ENCODE assay signal across 19 cellular contexts in genomic region chr15:66456211-66456610, GRCh38. TPM values are rescaled to one million over a fixed set of nuclear protein-coding genes. Genes with fewer than 3 reads are reported as not detected.
DNase-seq lines count a peak whose midpoint lies in the region; ATAC-seq, FAIRE-seq and TF ChIP-seq lines count a peak whose summit lies in the region.
"Had no signal": no experiment of that assay in that cellular context is flagged by ENCODE, and none has a peak within 500 bp of the region (broad histone marks: within the 10 kb centered on the region; RNA-seq: fewer than 3 reads in every experiment).

No MANE protein-coding gene starts in this region.

- peak; percentile 82 to 83 for ATAC-seq in activated naive CD4-positive, alpha-beta T cell treated with anti-CD3 and anti-CD28 coated beads, Interleukin-2, amount 50 U/mL, for 72 hours
- ATAC-seq in GM12878 (peak; percentile 19; the same call in 2 of the 3 replicates), GM21786 (IDR thresholded peaks at IDR 0.05; ENCODE audit: unreplicated experiment) (no peak)
- ATAC-seq in stimulated activated naive CD8-positive, alpha-beta T cell treated with anti-CD3 and anti-CD28 coated beads, Interleukin-15, Interleukin-2, amounts not matched to agents 100 U/mL and 50 U/mL, for 24 hours = peak; percentile 72
- ATAC-seq: left ventricle myocardium superior had no signal

- CTCF ChIA-PET in OCI-LY7 (lab: Charles Lee; ENCODE audit: unreplicated experiment) = no interaction called here
- CTCF ChIA-PET in GM12878 (lab: Yijun Ruan, JAX) = no interaction called here

- no peak for DNase-seq in activated naive CD4-positive, alpha-beta T cell treated with anti-CD3 and anti-CD28 coated beads, Interleukin-2, amount 50 U/mL, for 72 hours (ENCODE audit: low spot score in 2 of 2)
- no peak for DNase-seq in activated naive CD4-positive, alpha-beta T cell (lab: John Stamatoyannopoulos, UW)
- DNase-seq in OCI-LY7 (ENCODE audit: low spot score) (no peak), GM12878 (ENCODE audit: low read depth, low spot score) (no peak), GM03348 (ENCODE audit: low spot score) (no peak), 8988T (no peak)
- no peak for DNase-seq in stimulated activated naive CD8-positive, alpha-beta T cell treated with anti-CD3 and anti-CD28 coated beads, Interleukin-15, Interleukin-2, amounts not matched to agents 100 U/mL and 50 U/mL, for 24 hours
- DNase-seq: caudate nucleus; DMS153; effector memory CD4-positive, alpha-beta T cell; H9; head of caudate nucleus; left ventricle myocardium superior; NCI-H187 treated with DMSO at 0.1 percent for 48 hours; NCI-H446 treated with DMSO at 0.1 percent for 48 hours had no signal

- H3K4me3 ChIP-seq in OCI-LY7 (ENCODE audit: low read depth, low read length, poor library complexity, severe bottlenecking) = no peak overlapping the region
- H3K4me3 ChIP-seq in GM12878 = no peak overlapping the region
- H3K4me3 ChIP-seq: vagina had no signal

- no peaks in the 10 kb centered on the region for H3K9me3 Mint-ChIP-seq in activated naive CD4-positive, alpha-beta T cell treated with anti-CD3 and anti-CD28 coated beads, Interleukin-2, amount 50 U/mL, for 72 hours
- H3K9me3 Mint-ChIP-seq: H9 had no signal

- in situ Hi-C loops in GM12878 (cut with MboI) = no loop called here

- FAIRE-seq in GM12878 (lab: Jason Lieb, UNC) = no peak
- FAIRE-seq: TTC549 had no signal

- BruUV-seq in OCI-LY7 (replicated peaks; lab: Mats Ljungman, UMichigan) = no TSS peak
- TSS peak; percentile 2 for BruUV-seq in GM12878 (replicated peaks; lab: Mats Ljungman, UMichigan)

- intact Hi-C loops in OCI-LY7 (cut with micrococcal nuclease; ENCODE audit: unreplicated experiment) = no loop called here
- intact Hi-C loops in GM12878 (cut with micrococcal nuclease; ENCODE audit: unreplicated experiment) = no loop called here

- peaks cover 31% of the 10 kb centered on the region for H3K4me1 ChIP-seq in OCI-LY7 (ENCODE audit: insufficient read depth, low read length, poor library complexity, severe bottlenecking)
- no peaks in the 10 kb centered on the region for H3K4me1 ChIP-seq in GM12878 (ENCODE audit: control insufficient read depth, insufficient read depth, low read length)
- H3K4me1 ChIP-seq: vagina had no signal

- SMC1A ChIA-PET in GM12878 (lab: Charles Lee; ENCODE audit: uncharacterized antibody, unreplicated experiment) = interaction anchor here (0.6 kb wide), 1 partner anchor 933 kb away, joined by 3 read pairs; no protein-coding TSS in a partner anchor

- no peaks in the 10 kb centered on the region for H3K27me3 ChIP-seq in GM12878 (replicated peaks in 1 of 2; ENCODE audit: control insufficient read depth in 2 of 2, insufficient read depth in 2 of 2, low read length in 1 of 2)
- H3K27me3 ChIP-seq: vagina had no signal

- H3K4me2 ChIP-seq in OCI-LY7 (ENCODE audit: low read length) (peak overlapping the region; percentile 35; the same call in 1 of the 2 replicates), GM12878 (ENCODE audit: control insufficient read depth, insufficient read depth) (no peak overlapping the region)

- H4K20me1 ChIP-seq in OCI-LY7 (ENCODE audit: insufficient read depth, low read length) (no peaks in the 10 kb centered on the region), GM12878 (ENCODE audit: control insufficient read depth, insufficient read depth) (no peaks in the 10 kb centered on the region)

- H3K36me3 ChIP-seq in OCI-LY7 (ENCODE audit: insufficient read depth, low read length) (peaks cover 45% of the 10 kb centered on the region; the same call in 1 of the 2 replicates), GM12878 (ENCODE audit: control insufficient read depth in 2 of 2, insufficient read depth in 2 of 2, low read length in 1 of 2) (peaks cover 2 to 14% of the 10 kb centered on the region in 2 experiments; a peak in 3 of 4 replicates)
- H3K36me3 ChIP-seq: vagina had no signal

- WGBS in GM12878 (ENCODE audit: insufficient coverage, insufficient replicate concordance, low lambda C conversion rate, missing lambda C conversion rate) = 40% methylated on average over 3 of the region's 3 CpGs

- no peak overlapping the region for H3K9ac ChIP-seq in GM12878 (ENCODE audit: control insufficient read depth, insufficient read depth, low read length)

- RAD21 ChIA-PET in GM12878 (lab: Charles Lee; ENCODE audit: unreplicated experiment) = interaction anchor here (0.6 kb wide), 1 partner anchor 67 kb away, joined by 4 read pairs; no protein-coding TSS in a partner anchor

- H3K27ac Mint-ChIP-seq in activated naive CD4-positive, alpha-beta T cell treated with anti-CD3 and anti-CD28 coated beads, Interleukin-2, amount 50 U/mL, for 72 hours = peak overlapping the region in 1 of 2 donors; percentile 37

- POLR2A ChIA-PET in OCI-LY7 (lab: Charles Lee) (interaction anchor here (0.6 kb wide), 1 partner anchor 62 kb away, joined by 3 read pairs; no protein-coding TSS in a partner anchor), GM12878 (lab: Charles Lee) (interaction anchor here (0.6 kb wide), 1 partner anchor 660 kb away, joined by 3 read pairs; no protein-coding TSS in a partner anchor)

- no peaks in the 10 kb centered on the region for H3K9me2 ChIP-seq in OCI-LY7 (ENCODE audit: insufficient read depth, low read length)

- TF ChIP-seq CTCF in OCI-LY7 (conservative IDR thresholded peaks at IDR 0.05; ENCODE audit: low read length) (no peak), GM12878 (IDR thresholded peaks at IDR 0.05 in 2 of 3, conservative IDR thresholded peaks at IDR 0.05 in 1 of 3; ENCODE audit: control insufficient read depth in 2 of 3, extremely low read depth in 1 of 3, insufficient read depth in 1 of 3, low read depth in 3 of 3, low read length in 3 of 3) (no peak)

- TF ChIP-seq RAD21 in GM12878 (IDR thresholded peaks at IDR 0.05; ENCODE audit: insufficient read depth, low read depth, low read length) = no peak

- H3K79me2 ChIP-seq in OCI-LY7 (ENCODE audit: insufficient read depth, low read depth, low read length) (no peaks in the 10 kb centered on the region; the same call in 1 of the 2 replicates), GM12878 (ENCODE audit: control insufficient read depth, insufficient read depth, low read length) (no peaks in the 10 kb centered on the region)

- H3K36me3 Mint-ChIP-seq in activated naive CD4-positive, alpha-beta T cell treated with anti-CD3 and anti-CD28 coated beads, Interleukin-2, amount 50 U/mL, for 72 hours = peaks cover 9 to 31% of the 10 kb centered on the region in 2 donors

- peak overlapping the region; percentile 5 for H3K27ac ChIP-seq in OCI-LY7 (ENCODE audit: low read depth, low read length, poor library complexity, severe bottlenecking)
- no peak overlapping the region for H3K27ac ChIP-seq in GM12878 (ENCODE audit: control insufficient read depth, insufficient read depth)
- H3K27ac ChIP-seq: RWPE1, vagina had no signal

- TF ChIP-seq POLR2A in GM12878 (IDR thresholded peaks at IDR 0.05; ENCODE audit: low read depth, low read length) = no peak

- H2AFZ ChIP-seq in OCI-LY7 (ENCODE audit: low read length) = no peak overlapping the region
- H2AFZ ChIP-seq in GM12878 (ENCODE audit: control insufficient read depth, low read depth, low read length) = no peak overlapping the region

- TF ChIP-seq EP300 in GM12878 (IDR thresholded peaks at IDR 0.05; ENCODE audit: borderline replicate concordance in 1 of 2, control insufficient read depth in 1 of 2, low read depth in 2 of 2, low read length in 2 of 2) = no peak

- H3K9me3 ChIP-seq in OCI-LY7 (ENCODE audit: low read length) = no peaks in the 10 kb centered on the region
- no peaks in the 10 kb centered on the region for H3K9me3 ChIP-seq in GM12878 (replicated peaks; ENCODE audit: control insufficient read depth, insufficient read depth, low read length)
- H3K9me3 ChIP-seq: vagina had no signal

RNA-seq across cellular contexts. Expression of gene SNAPC5, which starts 41.4 kb away (rescaled TPM):
- total RNA-seq in activated naive CD4-positive, alpha-beta T cell treated with anti-CD3 and anti-CD28 coated beads, Interleukin-2, amount 50 U/mL, for 72 hours = 10 to 100 TPM; 18.9 to 27.7 TPM
- total RNA-seq in OCI-LY7 (2014; rRNA removed; shearing (Covaris generic)) = 30.7 and 32.6 TPM in 2 replicates
- total RNA-seq in OCI-LY7 (2022) (25.7 and 26.5 TPM in 2 replicates), GM12878 (2014; rRNA removed) (18.0 and 29.3 TPM in 2 replicates), GM12878 (2014; rRNA removed; fragmentation: Illumina TruSeq; extraction: Trizol) (32.2 and 32.8 TPM in 2 replicates), GM12878 (2021) (16.7 and 18.2 TPM in 2 replicates)
- 11.5 and 13.8 TPM in 2 replicates for total RNA-seq in GM12878 (2013; cell fraction: nucleolus; rRNA removed)
- 16.8 TPM for polyA plus RNA-seq in GM12878 (2011; ENCODE audit: low read depth)
- polyA plus RNA-seq in GM12878 (2011; rRNA removed) (14.4 TPM in 2 replicates), GM12878 (2014; fragmentation: Illumina TruSeq; extraction: Trizol) (43.7 and 49.2 TPM in 2 replicates), GM12878 (2014; fragmentation: Nextera tagmentation; extraction: Ambion mirVana) (10 to 100 TPM; 53.0 to 53.5 TPM), GM12878 (2014; rRNA removed) (18.3 and 26.6 TPM in 2 replicates), GM12878 (2016; fragmentation: Nextera tagmentation; extraction: Ambion mirVana) (10 to 100 TPM; 41.6 to 44.4 TPM)
- polyA plus RNA-seq in GM12878 (2011; cell fraction: cytosol; rRNA removed) = 9.3 and 16.3 TPM in 2 replicates
- 7.3 and 9.6 TPM in 2 replicates for polyA plus RNA-seq in GM12878 (2011; cell fraction: nucleus; rRNA removed)
- polyA plus RNA-seq in GM12878 (2012) = 12.8 and 14.5 TPM in 2 replicates
- 3.8 and 10.5 TPM in 2 replicates for polyA minus RNA-seq in GM12878 (2011; rRNA and poly(A)+ RNA removed)
- 3.1 and 5.3 TPM in 2 replicates for polyA minus RNA-seq in GM12878 (2011; cell fraction: cytosol; rRNA and poly(A)+ RNA removed)
- polyA minus RNA-seq in GM12878 (2011; cell fraction: nucleus; rRNA and poly(A)+ RNA removed) = 2.5 and 5.8 TPM in 2 replicates

RNA-seq across cellular contexts. Expression of gene RPL4, which starts 48.4 kb away (rescaled TPM):
- 1,000 to 10,000 TPM; 3,813 to 4,802 TPM for total RNA-seq in activated naive CD4-positive, alpha-beta T cell treated with anti-CD3 and anti-CD28 coated beads, Interleukin-2, amount 50 U/mL, for 72 hours
- total RNA-seq in OCI-LY7 (2014; rRNA removed; shearing (Covaris generic)) = 5,185 and 5,381 TPM in 2 replicates
- total RNA-seq in OCI-LY7 (2022) (4,316 and 4,489 TPM in 2 replicates), GM12878 (2014; rRNA removed) (4,310 and 5,924 TPM in 2 replicates), GM12878 (2014; rRNA removed; fragmentation: Illumina TruSeq; extraction: Trizol) (5,024 and 5,340 TPM in 2 replicates), GM12878 (2021) (4,258 and 4,437 TPM in 2 replicates)
- total RNA-seq in GM12878 (2013; cell fraction: nucleolus; rRNA removed) = 788 and 946 TPM in 2 replicates
- polyA plus RNA-seq in GM12878 (2011; ENCODE audit: low read depth) = 3,705 TPM
- polyA plus RNA-seq in GM12878 (2011; rRNA removed) (4,164 and 5,095 TPM in 2 replicates), GM12878 (2014; fragmentation: Illumina TruSeq; extraction: Trizol) (8,511 and 8,888 TPM in 2 replicates), GM12878 (2014; fragmentation: Nextera tagmentation; extraction: Ambion mirVana) (1,000 to 10,000 TPM; 3,668 to 5,406 TPM), GM12878 (2014; rRNA removed) (6,137 and 6,404 TPM in 2 replicates), GM12878 (2016; fragmentation: Nextera tagmentation; extraction: Ambion mirVana) (1,000 to 10,000 TPM; 2,004 to 2,043 TPM)
- polyA plus RNA-seq in GM12878 (2011; cell fraction: cytosol; rRNA removed) = 5,374 and 6,615 TPM in 2 replicates
- polyA plus RNA-seq in GM12878 (2011; cell fraction: nucleus; rRNA removed) = 1,647 and 2,081 TPM in 2 replicates
- 4,404 and 6,661 TPM in 2 replicates for polyA plus RNA-seq in GM12878 (2012)
- polyA minus RNA-seq in GM12878 (2011; rRNA and poly(A)+ RNA removed) = 3,455 and 4,890 TPM in 2 replicates
- 899 and 991 TPM in 2 replicates for polyA minus RNA-seq in GM12878 (2011; cell fraction: cytosol; rRNA and poly(A)+ RNA removed)
- polyA minus RNA-seq in GM12878 (2011; cell fraction: nucleus; rRNA and poly(A)+ RNA removed) = 374 and 504 TPM in 2 replicates

RNA-seq across cellular contexts. Expression of gene ZWILCH, which starts 48.9 kb away (rescaled TPM):
- total RNA-seq in activated naive CD4-positive, alpha-beta T cell treated with anti-CD3 and anti-CD28 coated beads, Interleukin-2, amount 50 U/mL, for 72 hours = 10 to 100 TPM; 28.1 to 40.9 TPM
- 36.9 and 37.4 TPM in 2 replicates for total RNA-seq in OCI-LY7 (2014; rRNA removed; shearing (Covaris generic))
- total RNA-seq in OCI-LY7 (2022) (49.0 and 50.2 TPM in 2 replicates), GM12878 (2014; rRNA removed) (19.7 and 24.6 TPM in 2 replicates), GM12878 (2014; rRNA removed; fragmentation: Illumina TruSeq; extraction: Trizol) (30.2 and 31.3 TPM in 2 replicates), GM12878 (2021) (24.8 and 28.0 TPM in 2 replicates)
- total RNA-seq in GM12878 (2013; cell fraction: nucleolus; rRNA removed) = 18.2 and 19.5 TPM in 2 replicates
- 7.0 TPM for polyA plus RNA-seq in GM12878 (2011; ENCODE audit: low read depth)
- polyA plus RNA-seq in GM12878 (2011; rRNA removed) (30.0 and 50.0 TPM in 2 replicates), GM12878 (2014; fragmentation: Illumina TruSeq; extraction: Trizol) (33.6 and 38.4 TPM in 2 replicates), GM12878 (2014; fragmentation: Nextera tagmentation; extraction: Ambion mirVana) (10 to 100 TPM; 34.4 to 51.6 TPM), GM12878 (2014; rRNA removed) (13.1 and 15.6 TPM in 2 replicates), GM12878 (2016; fragmentation: Nextera tagmentation; extraction: Ambion mirVana) (10 to 100 TPM; 69.3 to 73.9 TPM)
- polyA plus RNA-seq in GM12878 (2011; cell fraction: cytosol; rRNA removed) = 8.4 and 8.6 TPM in 2 replicates
- 14.0 and 16.8 TPM in 2 replicates for polyA plus RNA-seq in GM12878 (2011; cell fraction: nucleus; rRNA removed)
- 9.1 and 10.0 TPM in 2 replicates for polyA plus RNA-seq in GM12878 (2012)
- polyA minus RNA-seq in GM12878 (2011; rRNA and poly(A)+ RNA removed) = 18.9 and 34.4 TPM in 2 replicates
- 9.9 and 12.8 TPM in 2 replicates for polyA minus RNA-seq in GM12878 (2011; cell fraction: cytosol; rRNA and poly(A)+ RNA removed)
- 6.0 and 8.2 TPM in 2 replicates for polyA minus RNA-seq in GM12878 (2011; cell fraction: nucleus; rRNA and poly(A)+ RNA removed)
